18 cellular contexts compared by ENCODE assay signal in the genomic region with DNA sequence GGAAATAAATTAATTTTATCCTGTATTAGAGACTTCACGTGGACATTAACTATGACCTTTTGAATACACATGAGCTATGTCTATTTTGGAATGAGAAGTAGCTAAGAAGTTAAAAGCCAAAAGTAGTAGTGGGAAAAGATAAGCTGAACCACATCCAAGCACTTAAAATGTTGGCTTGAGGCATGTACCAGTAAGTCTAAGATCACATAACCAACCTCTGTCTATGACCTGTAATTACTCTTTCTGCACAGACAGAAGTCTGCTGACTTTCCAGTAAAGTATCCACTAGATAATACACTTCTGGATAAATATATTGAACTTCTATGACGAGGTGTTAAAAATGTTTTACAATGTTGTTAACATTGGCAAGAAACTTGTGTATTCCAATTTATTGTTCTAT.
DNase-seq lines count a peak whose midpoint lies in the region; ATAC-seq and TF ChIP-seq lines count a peak whose summit lies in the region.
"Had no signal": no experiment of that assay in that cellular context is flagged by ENCODE, and none has a peak within 500 bp of the region (broad histone marks: within the 10 kb centered on the region; RNA-seq: fewer than 3 reads in every experiment).

No MANE protein-coding gene starts in this region.

- no peak overlapping the region for H3K27ac ChIP-seq in right atrium auricular region
- H3K27ac ChIP-seq: 22Rv1, BLaER1, C4-2B, GM23248 had no signal

- H3K27me3 ChIP-seq in right atrium auricular region, result no peaks in the 10 kb centered on the region
- H3K27me3 ChIP-seq: BLaER1 had no signal

- no peaks in the 10 kb centered on the region for H3K27me3 Mint-ChIP-seq in activated CD4-positive, alpha-beta T cell treated with anti-CD3 and anti-CD28 coated beads, Interleukin-2, amount 10 ng/mL, durations not matched to agents 24 days and 14 days
- no peaks in the 10 kb centered on the region for H3K27me3 Mint-ChIP-seq in activated CD4-positive, alpha-beta T cell treated with anti-CD3 and anti-CD28 coated beads, Interleukin-2, amount 10 ng/mL, durations not matched to agents 7 days and 5 days
- H3K27me3 Mint-ChIP-seq: CD4-positive, CD25-positive, alpha-beta regulatory T cell had no signal

- H3K27ac Mint-ChIP-seq in activated CD4-positive, alpha-beta T cell treated with anti-CD3 and anti-CD28 coated beads, Interleukin-2, amount 10 ng/mL, durations not matched to agents 24 days and 14 days, result no peak overlapping the region
- no peak overlapping the region for H3K27ac Mint-ChIP-seq in activated CD4-positive, alpha-beta T cell treated with anti-CD3 and anti-CD28 coated beads, Interleukin-2, amount 10 ng/mL, durations not matched to agents 7 days and 5 days
- H3K27ac Mint-ChIP-seq: B cell; CD4-positive, CD25-positive, alpha-beta regulatory T cell; CD8-positive, alpha-beta T cell had no signal

- H3K36me3 ChIP-seq in right atrium auricular region, result no peaks in the 10 kb centered on the region
- H3K36me3 ChIP-seq: BLaER1 had no signal

- CTCF ChIA-PET in activated CD4-positive, alpha-beta T cell treated with anti-CD3 and anti-CD28 coated beads, Interleukin-2, amount 10 ng/mL, durations not matched to agents 7 days and 5 days (lab: Charles Lee), result no interaction called here

- intact Hi-C loops in activated CD4-positive, alpha-beta T cell treated with anti-CD3 and anti-CD28 coated beads, Interleukin-2, amount 10 ng/mL, durations not matched to agents 24 days and 14 days (cut with micrococcal nuclease), result no loop called here
- intact Hi-C loops in left ventricle myocardium superior (cut with micrococcal nuclease), result no loop called here

- H3K9me3 Mint-ChIP-seq in activated CD4-positive, alpha-beta T cell treated with anti-CD3 and anti-CD28 coated beads, Interleukin-2, amount 10 ng/mL, durations not matched to agents 24 days and 14 days, result peaks cover 7% of the 10 kb centered on the region
- H3K9me3 Mint-ChIP-seq in activated CD4-positive, alpha-beta T cell treated with anti-CD3 and anti-CD28 coated beads, Interleukin-2, amount 10 ng/mL, durations not matched to agents 7 days and 5 days, result no peaks in the 10 kb centered on the region
- H3K9me3 Mint-ChIP-seq: CD4-positive, CD25-positive, alpha-beta regulatory T cell; CD8-positive, alpha-beta T cell had no signal

- no peaks in the 10 kb centered on the region for H3K4me1 ChIP-seq in right atrium auricular region
- H3K4me1 ChIP-seq: BLaER1, Caco-2 had no signal

- POLR2A ChIA-PET in activated CD4-positive, alpha-beta T cell treated with anti-CD3 and anti-CD28 coated beads, Interleukin-2, amount 10 ng/mL, durations not matched to agents 7 days and 5 days (lab: Charles Lee), result no interaction called here

- peak; percentile 13 for DNase-seq in activated CD4-positive, alpha-beta T cell treated with anti-CD3 and anti-CD28 coated beads, Interleukin-2, amount 10 ng/mL, durations not matched to agents 24 days and 14 days
- DNase-seq in activated CD4-positive, alpha-beta T cell treated with anti-CD3 and anti-CD28 coated beads, Interleukin-2, amount 10 ng/mL, durations not matched to agents 7 days and 5 days, result no peak
- no peak for DNase-seq in left ventricle myocardium superior
- no peak for DNase-seq in right atrium auricular region (ENCODE audit: low spot score)
- DNase-seq in astrocyte of the hippocampus (ENCODE audit: low read depth, low spot score), result peak; percentile 16
- DNase-seq: Caco-2; CD4-positive, CD25-positive, alpha-beta regulatory T cell; CD8-positive, alpha-beta T cell; DMS153; DND-41; GM23248; H7; HCEC 1CT had no signal

- H3K9me3 ChIP-seq in right atrium auricular region, result no peaks in the 10 kb centered on the region
- H3K9me3 ChIP-seq: BLaER1, Caco-2 had no signal

- ATAC-seq in left ventricle myocardium superior (peak; percentile 50), GM19328 (IDR thresholded peaks at IDR 0.05; ENCODE audit: unreplicated experiment) (no peak)
- ATAC-seq: CD8-positive, alpha-beta T cell had no signal

- H3K4me3 Mint-ChIP-seq in activated CD4-positive, alpha-beta T cell treated with anti-CD3 and anti-CD28 coated beads, Interleukin-2, amount 10 ng/mL, durations not matched to agents 24 days and 14 days, result no peak overlapping the region
- no peak overlapping the region for H3K4me3 Mint-ChIP-seq in activated CD4-positive, alpha-beta T cell treated with anti-CD3 and anti-CD28 coated beads, Interleukin-2, amount 10 ng/mL, durations not matched to agents 7 days and 5 days
- H3K4me3 Mint-ChIP-seq: B cell; CD4-positive, CD25-positive, alpha-beta regulatory T cell; CD8-positive, alpha-beta T cell had no signal

- no peak for TF ChIP-seq CTCF in right atrium auricular region (IDR thresholded peaks at IDR 0.05)

- H3K4me1 Mint-ChIP-seq in activated CD4-positive, alpha-beta T cell treated with anti-CD3 and anti-CD28 coated beads, Interleukin-2, amount 10 ng/mL, durations not matched to agents 24 days and 14 days, result no peaks in the 10 kb centered on the region
- no peaks in the 10 kb centered on the region for H3K4me1 Mint-ChIP-seq in activated CD4-positive, alpha-beta T cell treated with anti-CD3 and anti-CD28 coated beads, Interleukin-2, amount 10 ng/mL, durations not matched to agents 7 days and 5 days
- H3K4me1 Mint-ChIP-seq: B cell; CD4-positive, CD25-positive, alpha-beta regulatory T cell had no signal

- H3K36me3 Mint-ChIP-seq in activated CD4-positive, alpha-beta T cell treated with anti-CD3 and anti-CD28 coated beads, Interleukin-2, amount 10 ng/mL, durations not matched to agents 24 days and 14 days (ENCODE audit: low read depth), result no peaks in the 10 kb centered on the region
- no peaks in the 10 kb centered on the region for H3K36me3 Mint-ChIP-seq in activated CD4-positive, alpha-beta T cell treated with anti-CD3 and anti-CD28 coated beads, Interleukin-2, amount 10 ng/mL, durations not matched to agents 7 days and 5 days (ENCODE audit: low read depth)
- H3K36me3 Mint-ChIP-seq: CD4-positive, CD25-positive, alpha-beta regulatory T cell; CD8-positive, alpha-beta T cell had no signal

- H3K4me3 ChIP-seq in right atrium auricular region, result no peak overlapping the region
- H3K4me3 ChIP-seq: BLaER1, GM23248 had no signal

Comparison
In these comparisons a context has a peak if more than half of its experiments do, and no peak if none do; other contexts are left out.
1. DNase-seq: peak in activated CD4-positive, alpha-beta T cell treated with anti-CD3 and anti-CD28 coated beads, Interleukin-2, amount 10 ng/mL, durations not matched to agents 24 days and 14 days (single experiment) and astrocyte of the hippocampus (single experiment); none in activated CD4-positive, alpha-beta T cell treated with anti-CD3 and anti-CD28 coated beads, Interleukin-2, amount 10 ng/mL, durations not matched to agents 7 days and 5 days (single experiment), left ventricle myocardium superior (single experiment) and right atrium auricular region (single experiment).